Comparison of ENCODE assay signal across 11 cellular contexts in genomic region chr22:20920881-20921203, GRCh38. TPM values are rescaled to one million over a fixed set of nuclear protein-coding genes. Genes with fewer than 3 reads are reported as not detected.
DNase-seq lines count a peak whose midpoint lies in the region; ATAC-seq and TF ChIP-seq lines count a peak whose summit lies in the region.
"Had no signal": no experiment of that assay in that cellular context is flagged by ENCODE, and none has a peak within 500 bp of the region (broad histone marks: within the 10 kb centered on the region; RNA-seq: fewer than 3 reads in every experiment).

No MANE protein-coding gene starts in this region.

- no peak for TF ChIP-seq CTCF in right lobe of liver (IDR thresholded peaks at IDR 0.05)
- TF ChIP-seq CTCF in thoracic aorta (IDR thresholded peaks at IDR 0.05), result no peak
- TF ChIP-seq CTCF in mucosa of descending colon (IDR thresholded peaks at IDR 0.05), result no peak

- H3K4me1 ChIP-seq in right lobe of liver, result peaks cover 0 to 51% (median 10%) of the 10 kb centered on the region in 4 donors
- H3K4me1 ChIP-seq in thoracic aorta (ENCODE audit: control insufficient read depth in 1 of 2, low read depth in 2 of 2), result peaks cover 18 to 41% of the 10 kb centered on the region in 2 donors
- H3K4me1 ChIP-seq in mucosa of descending colon (ENCODE audit: low read depth), result peaks cover 23% of the 10 kb centered on the region

- H3K27me3 ChIP-seq in right lobe of liver (no peaks in the 10 kb centered on the region), thoracic aorta (replicated peaks; ENCODE audit: insufficient read depth) (no peaks in the 10 kb centered on the region)

- H3K4me1 Mint-ChIP-seq in activated CD8-positive, alpha-beta memory T cell treated with anti-CD3 and anti-CD28 coated beads, Interleukin-2, amount 10 ng/mL, durations not matched to agents 7 days and 5 days, result peaks cover 38% of the 10 kb centered on the region
- peaks cover 57% of the 10 kb centered on the region for H3K4me1 Mint-ChIP-seq in activated naive CD8-positive, alpha-beta T cell treated with anti-CD3 and anti-CD28 coated beads, Interleukin-2, amount 50 U/mL, for 24 hours

- no peaks in the 10 kb centered on the region for H3K9me3 Mint-ChIP-seq in activated CD8-positive, alpha-beta memory T cell treated with anti-CD3 and anti-CD28 coated beads, Interleukin-2, amount 10 ng/mL, durations not matched to agents 7 days and 5 days (ENCODE audit: low read depth)
- no peaks in the 10 kb centered on the region for H3K9me3 Mint-ChIP-seq in activated naive CD8-positive, alpha-beta T cell treated with anti-CD3 and anti-CD28 coated beads, Interleukin-2, amount 50 U/mL, for 24 hours

- H3K36me3 ChIP-seq in right lobe of liver (no peaks in the 10 kb centered on the region), thoracic aorta (no peaks in the 10 kb centered on the region), mucosa of descending colon (ENCODE audit: low read depth) (no peaks in the 10 kb centered on the region)

- no peak for DNase-seq in activated CD8-positive, alpha-beta memory T cell treated with anti-CD3 and anti-CD28 coated beads, Interleukin-2, amount 10 ng/mL, durations not matched to agents 7 days and 5 days
- DNase-seq in activated CD8-positive, alpha-beta memory T cell treated with anti-CD3 and anti-CD28 coated beads, Interleukin-2, amount 50 U/mL, for 48 hours, result no peak
- no peak for DNase-seq in activated naive CD8-positive, alpha-beta T cell treated with anti-CD3 and anti-CD28 coated beads, Interleukin-2, amount 50 U/mL, for 24 hours
- DNase-seq in right lobe of liver (no peak), thoracic aorta (ENCODE audit: low spot score) (no peak), cerebellar cortex (ENCODE audit: low spot score) (no peak), mucosa of descending colon (no peak)
- DNase-seq: AML-193, left ventricle myocardium superior, NCI-H1930 had no signal

- H3K4me3 Mint-ChIP-seq in activated CD8-positive, alpha-beta memory T cell treated with anti-CD3 and anti-CD28 coated beads, Interleukin-2, amount 10 ng/mL, durations not matched to agents 7 days and 5 days, result peak overlapping the region; percentile 99
- H3K4me3 Mint-ChIP-seq in activated naive CD8-positive, alpha-beta T cell treated with anti-CD3 and anti-CD28 coated beads, Interleukin-2, amount 50 U/mL, for 24 hours, result peak overlapping the region; percentile 98

- peak overlapping the region; percentile 34 for H3K27ac Mint-ChIP-seq in activated CD8-positive, alpha-beta memory T cell treated with anti-CD3 and anti-CD28 coated beads, Interleukin-2, amount 10 ng/mL, durations not matched to agents 7 days and 5 days
- H3K27ac Mint-ChIP-seq in activated naive CD8-positive, alpha-beta T cell treated with anti-CD3 and anti-CD28 coated beads, Interleukin-2, amount 50 U/mL, for 24 hours, result no peak overlapping the region

- no peaks in the 10 kb centered on the region for H3K27me3 Mint-ChIP-seq in activated CD8-positive, alpha-beta memory T cell treated with anti-CD3 and anti-CD28 coated beads, Interleukin-2, amount 10 ng/mL, durations not matched to agents 7 days and 5 days
- no peaks in the 10 kb centered on the region for H3K27me3 Mint-ChIP-seq in activated naive CD8-positive, alpha-beta T cell treated with anti-CD3 and anti-CD28 coated beads, Interleukin-2, amount 50 U/mL, for 24 hours

- H3K9me3 ChIP-seq in right lobe of liver (no peaks in the 10 kb centered on the region), thoracic aorta (no peaks in the 10 kb centered on the region), mucosa of descending colon (no peaks in the 10 kb centered on the region)

- no peak for ATAC-seq in activated CD8-positive, alpha-beta memory T cell treated with anti-CD3 and anti-CD28 coated beads, Interleukin-2, amount 10 ng/mL, durations not matched to agents 7 days and 5 days
- no peak for ATAC-seq in activated naive CD8-positive, alpha-beta T cell treated with anti-CD3 and anti-CD28 coated beads, Interleukin-2, amount 50 U/mL, for 24 hours
- no peak for ATAC-seq in right lobe of liver
- no peak for ATAC-seq in thoracic aorta (ENCODE audit: insufficient number of reproducible peaks, low FRiP score, low read depth)
- no peak for ATAC-seq in HG03571 (IDR thresholded peaks at IDR 0.05; ENCODE audit: unreplicated experiment)
- no peak for ATAC-seq in mucosa of descending colon
- ATAC-seq: left ventricle myocardium superior had no signal

- intact Hi-C loops in right lobe of liver (cut with DNase I), result no loop called here
- intact Hi-C loops in mucosa of descending colon (cut with DNase I, micrococcal nuclease), result no loop called here

- CTCF ChIA-PET in activated CD8-positive, alpha-beta memory T cell treated with anti-CD3 and anti-CD28 coated beads, Interleukin-2, amount 10 ng/mL, durations not matched to agents 7 days and 5 days (lab: Charles Lee), result interaction anchor here (0.9 to 2.8 kb wide), 4 partner anchors 17 to 46 kb away, joined by 3 to 14 read pairs (median 4); no protein-coding TSS in a partner anchor

- WGBS in right lobe of liver (ENCODE audit: insufficient coverage, low coverage, low lambda C conversion rate, missing lambda C conversion rate), result 29% methylated on average over 3 of the region's 3 CpGs

- peaks cover 35% of the 10 kb centered on the region for H3K36me3 Mint-ChIP-seq in activated CD8-positive, alpha-beta memory T cell treated with anti-CD3 and anti-CD28 coated beads, Interleukin-2, amount 10 ng/mL, durations not matched to agents 7 days and 5 days
- peaks cover 33% of the 10 kb centered on the region for H3K36me3 Mint-ChIP-seq in activated naive CD8-positive, alpha-beta T cell treated with anti-CD3 and anti-CD28 coated beads, Interleukin-2, amount 50 U/mL, for 24 hours (ENCODE audit: low read depth)

- H3K4me3 ChIP-seq in right lobe of liver (peak overlapping the region in 2 of 3 donors; percentile 93 to 99), thoracic aorta (peak overlapping the region; percentile 80), mucosa of descending colon (no peak overlapping the region)

- no peak for TF ChIP-seq POLR2A in right lobe of liver (IDR thresholded peaks at IDR 0.05)

- H3K27ac ChIP-seq in right lobe of liver (peak overlapping the region in 1 of 3 donors; percentile 99), thoracic aorta (no peak overlapping the region)

RNA-seq across cellular contexts. Expression of gene CRKL, which starts 3.6 kb away (rescaled TPM):
- 10 to 100 TPM; 89.5 to 90.8 TPM for total RNA-seq in activated CD8-positive, alpha-beta memory T cell treated with anti-CD3 and anti-CD28 coated beads, Interleukin-2, amount 10 ng/mL, durations not matched to agents 7 days and 5 days
- total RNA-seq in right lobe of liver (10 to 100 TPM; 27.5 to 53.1 (median 35.2) TPM), thoracic aorta (10 to 100 TPM; 42.1 to 45.2 TPM), mucosa of descending colon (10 to 100 TPM; 48.7 to 63.4 (median 55.3) TPM)

RNA-seq across cellular contexts. Expression of gene AIFM3, which starts 46.2 kb away (rescaled TPM):
- under 1 TPM; 0.66 to 0.67 TPM for total RNA-seq in activated CD8-positive, alpha-beta memory T cell treated with anti-CD3 and anti-CD28 coated beads, Interleukin-2, amount 10 ng/mL, durations not matched to agents 7 days and 5 days
- total RNA-seq in right lobe of liver, result 1 to 10 TPM in 3 of 6 experiments, under 1 TPM in 3; 0.37 to 1.4 (median 1.0) TPM
- 1 to 10 TPM; 3.4 to 5.8 TPM for total RNA-seq in thoracic aorta
- 100 to 1,000 TPM in 2 of 3 donors, 10 to 100 TPM in 1; 73.1 to 239 (median 181) TPM for total RNA-seq in mucosa of descending colon

Comparison
In these comparisons a context has a peak if more than half of its experiments do, and no peak if none do; other contexts are left out.
1. RNA of gene AIFM3, which starts 46.2 kb away (total RNA-seq): 73.1 to 239 TPM in mucosa of descending colon; 3.4 to 5.8 TPM in thoracic aorta, 0.37 to 1.4 TPM in right lobe of liver and 0.66 to 0.67 TPM in activated CD8-positive, alpha-beta memory T cell treated with anti-CD3 and anti-CD28 coated beads, Interleukin-2, amount 10 ng/mL, durations not matched to agents 7 days and 5 days; every median in the first group is over 10 times any median in the second.